16 cellular contexts compared by ENCODE assay signal in the genomic region with DNA sequence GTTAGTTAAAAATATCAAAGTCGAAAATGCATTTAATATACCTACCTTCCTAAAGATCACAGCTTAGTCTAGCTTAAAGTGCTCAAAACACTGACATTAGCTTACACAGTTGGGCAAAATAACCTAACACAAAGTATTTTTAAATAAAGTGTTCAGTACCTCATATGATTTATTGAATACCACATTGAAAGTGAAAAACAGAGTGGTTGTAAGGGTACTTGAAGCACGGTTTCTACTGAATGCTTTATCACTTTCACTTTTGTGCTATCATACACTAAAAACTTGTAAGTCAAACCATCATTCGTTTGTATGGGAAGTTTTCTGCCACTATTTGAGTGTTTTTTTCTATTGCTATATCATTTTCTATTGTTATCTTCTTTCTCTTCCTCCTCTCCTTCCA. TPM values are rescaled to one million over a fixed set of nuclear protein-coding genes. Genes with fewer than 3 reads are reported as not detected.
DNase-seq lines count a peak whose midpoint lies in the region; ATAC-seq and TF ChIP-seq lines count a peak whose summit lies in the region.
"Had no signal": no experiment of that assay in that cellular context is flagged by ENCODE, and none has a peak within 500 bp of the region (broad histone marks: within the 10 kb centered on the region; RNA-seq: fewer than 3 reads in every experiment).

No MANE protein-coding gene starts in this region.

- H3K27ac ChIP-seq in right cardiac atrium (ENCODE audit: low read length): no peak overlapping the region
- H3K27ac ChIP-seq: breast epithelium, PC-9, vagina had no signal

- no peaks in the 10 kb centered on the region for H3K9me3 ChIP-seq in right cardiac atrium (ENCODE audit: control insufficient read depth, low read length)
- H3K9me3 ChIP-seq: vagina had no signal

- H3K4me1 ChIP-seq in right cardiac atrium (ENCODE audit: control insufficient read depth, insufficient read depth, low read length): no peaks in the 10 kb centered on the region
- H3K4me1 ChIP-seq: breast epithelium, vagina had no signal

- 91% methylated on average over 3 of the region's 3 CpGs for WGBS in right cardiac atrium

- H3K4me1 Mint-ChIP-seq in T-helper 1 cell treated with Interleukin-12 subunit alpha and Interleukin-12 subunit beta and Interleukin-4 antibody, amounts not matched to agents 30 μg/mL and 1 μg/mL, for 36 hours (ENCODE audit: low read depth): peaks cover 11% of the 10 kb centered on the region

- H3K27me3 ChIP-seq in right cardiac atrium (ENCODE audit: control insufficient read depth, insufficient read depth): no peaks in the 10 kb centered on the region
- H3K27me3 ChIP-seq: breast epithelium, vagina had no signal

- no peaks in the 10 kb centered on the region for H3K27me3 Mint-ChIP-seq in T-helper 1 cell treated with Interleukin-12 subunit alpha and Interleukin-12 subunit beta and Interleukin-4 antibody, amounts not matched to agents 30 μg/mL and 1 μg/mL, for 36 hours (ENCODE audit: low read depth)
- H3K27me3 Mint-ChIP-seq: T-cell had no signal

- DNase-seq in GM10266 (ENCODE audit: extremely low spot score) (peak; percentile 17), right cardiac atrium (no peak), hepatic stellate cell (ENCODE audit: low spot score) (no peak), HCEC 1CT (no peak)
- DNase-seq: activated gamma-delta T cell treated with Interleukin-2 at 50 U/mL for 16 hours, islet precursor cell, posterior cingulate gyrus, T-cell had no signal

- H3K4me3 Mint-ChIP-seq in T-helper 1 cell treated with Interleukin-12 subunit alpha and Interleukin-12 subunit beta and Interleukin-4 antibody, amounts not matched to agents 30 μg/mL and 1 μg/mL, for 36 hours: peak overlapping the region; percentile 8
- H3K4me3 Mint-ChIP-seq: T-cell had no signal

- no peak overlapping the region for H3K4me3 ChIP-seq in right cardiac atrium (ENCODE audit: low read length)
- H3K4me3 ChIP-seq: breast epithelium, PC-9, vagina had no signal

- peaks cover 4% of the 10 kb centered on the region for H3K9me3 Mint-ChIP-seq in T-helper 1 cell treated with Interleukin-12 subunit alpha and Interleukin-12 subunit beta and Interleukin-4 antibody, amounts not matched to agents 30 μg/mL and 1 μg/mL, for 36 hours

- intact Hi-C loops in right cardiac atrium (cut with DNase I): no loop called here

- ATAC-seq in GM19043 (IDR thresholded peaks at IDR 0.05; ENCODE audit: low read depth, unreplicated experiment): peak; percentile 85
- peak; percentile 57 for ATAC-seq in HG02884 (IDR thresholded peaks at IDR 0.05; ENCODE audit: unreplicated experiment)
- no peak for ATAC-seq in right cardiac atrium
- ATAC-seq in HG03039 (IDR thresholded peaks at IDR 0.05; ENCODE audit: unreplicated experiment): no peak
- ATAC-seq: HepG2, T-cell had no signal

- peak overlapping the region; percentile 8 for H3K27ac Mint-ChIP-seq in T-helper 1 cell treated with Interleukin-12 subunit alpha and Interleukin-12 subunit beta and Interleukin-4 antibody, amounts not matched to agents 30 μg/mL and 1 μg/mL, for 36 hours
- H3K27ac Mint-ChIP-seq: T-cell had no signal

- no peak for TF ChIP-seq CTCF in GM10266 (IDR thresholded peaks at IDR 0.05; ENCODE audit: control insufficient read depth, insufficient read depth, low read depth, missing control alignments)

- peaks cover 17% of the 10 kb centered on the region for H3K36me3 Mint-ChIP-seq in T-helper 1 cell treated with Interleukin-12 subunit alpha and Interleukin-12 subunit beta and Interleukin-4 antibody, amounts not matched to agents 30 μg/mL and 1 μg/mL, for 36 hours (ENCODE audit: low read depth)

RNA-seq across cellular contexts. Expression of gene ZBTB44, which starts 36.6 kb away (rescaled TPM):
- total RNA-seq in right cardiac atrium: 10 to 100 TPM; 42.9 to 47.0 (median 46.2) TPM
- 16.2 TPM for polyA plus RNA-seq in right cardiac atrium

Comparison
In these comparisons a context has a peak if more than half of its experiments do, and no peak if none do; other contexts are left out.
1. ATAC-seq: peak in GM19043 (single experiment) and HG02884 (single experiment); none in right cardiac atrium (0 of 2) and HG03039 (single experiment).